In genomic region chr20:62503414-62504178, GRCh38 we compare ENCODE assay signal across 2 cellular contexts.
A peak's percentile ranks its signal among the peaks of the same experiment; 100 is the strongest.
TF ChIP-seq lines count a peak whose summit lies in the region.

No MANE protein-coding gene starts in this region.

TF ChIP-seq in SK-N-SH, 30 proteins besides CTCF, POLR2A, EP300 and RAD21 (continued from another document):
- TF ChIP-seq REST (IDR thresholded peaks at IDR 0.05; ENCODE audit: low read depth, low read length) (no peak), GATA2 (CRISPR knock-in tag; IDR thresholded peaks at IDR 0.05) (peak; percentile 26; the same call in 1 of the 2 replicates), FOXJ3 (CRISPR knock-in tag; IDR thresholded peaks at IDR 0.05) (0 out of 2 replicates have a peak, but pooled peaks have one; percentile 15)

TF ChIP-seq in SK-N-SH treated with all-trans-retinoic acid at 6 μM for 48 hours, 23 proteins besides CTCF, POLR2A, EP300 and RAD21 (continued from another document):
- no peak for TF ChIP-seq CSRNP3 (CRISPR knock-in tag; IDR thresholded peaks at IDR 0.05)
- TF ChIP-seq ZNF565 (CRISPR knock-in tag; conservative IDR thresholded peaks at IDR 0.05; ENCODE audit: low read depth) = no peak
- no peak for TF ChIP-seq TCF4 (CRISPR knock-in tag; IDR thresholded peaks at IDR 0.05; ENCODE audit: borderline replicate concordance)
- TF ChIP-seq ZFP30 (CRISPR knock-in tag; IDR thresholded peaks at IDR 0.05) = no peak
- TF ChIP-seq ESRRG (CRISPR knock-in tag; IDR thresholded peaks at IDR 0.05) = no peak
